8 cellular contexts compared by ENCODE assay signal in the genomic region with DNA sequence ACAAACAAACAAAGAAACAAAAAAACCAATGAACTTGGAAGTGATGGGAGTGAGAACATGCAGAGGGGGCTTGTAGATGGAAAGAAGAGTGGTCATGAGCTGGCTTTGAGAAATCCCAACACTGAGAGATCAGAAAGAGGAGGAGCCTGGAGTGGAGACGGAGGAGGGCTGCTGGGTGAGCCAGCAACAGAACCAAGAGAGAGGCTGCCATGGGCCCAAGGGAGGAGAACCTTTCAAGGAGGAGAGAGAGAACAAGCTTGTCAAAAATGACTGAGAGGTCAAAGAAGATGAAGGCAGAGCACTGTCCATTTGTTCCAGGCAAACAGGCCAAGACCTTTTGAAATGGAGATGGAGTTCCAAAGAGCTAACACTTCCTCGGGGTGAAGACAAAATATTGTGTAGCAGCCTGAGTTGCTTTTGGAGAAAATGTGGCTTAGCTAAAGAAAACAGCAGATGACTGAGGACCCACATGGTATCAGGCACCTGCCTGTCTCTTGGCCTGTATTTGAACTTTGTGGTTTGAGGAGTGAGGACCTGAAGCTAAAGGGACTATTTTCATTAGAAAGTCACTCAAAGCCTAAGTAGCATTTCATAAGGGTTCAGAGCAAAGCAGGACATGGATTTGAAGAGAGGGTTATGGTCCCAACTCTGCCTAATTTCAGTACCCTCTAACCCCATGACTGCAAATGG. TPM values are rescaled to one million over a fixed set of nuclear protein-coding genes. Genes with fewer than 3 reads are reported as not detected.
"Had no signal": no experiment of that assay in that cellular context is flagged by ENCODE, and none has a peak within 500 bp of the region (broad histone marks: within the 10 kb centered on the region; RNA-seq: fewer than 3 reads in every experiment).

No MANE protein-coding gene starts in this region.

- H3K4me1 ChIP-seq: HAP-1 had no signal

- H3K4me3 Mint-ChIP-seq: GM23338, HFFc6, IgD-negative memory B cell had no signal

- H2AFZ ChIP-seq: GM23338 had no signal

- ATAC-seq: GM23338, HCT116, HepG2 had no signal

- H3K4me2 ChIP-seq: GM23338 had no signal

- H3K4me3 ChIP-seq: GM23338, HAP-1 had no signal

- H3K9me3 Mint-ChIP-seq: GM23338 had no signal

- H3K9me3 ChIP-seq: HAP-1 had no signal

- H3K36me3 Mint-ChIP-seq: IgD-negative memory B cell had no signal

- DNase-seq: HFFc6 had no signal

- H3K4me1 Mint-ChIP-seq: GM23338, IgD-negative memory B cell had no signal

- H3K27ac Mint-ChIP-seq: GM23338, HFFc6 had no signal

- H3K36me3 ChIP-seq: HAP-1 had no signal

- H3K27ac ChIP-seq: HL-60 had no signal

RNA-seq across cellular contexts. Expression of gene NSG2, which starts 13.1 kb away (rescaled TPM):
- total RNA-seq: GM23338, HepG2, HFFc6, HT1080 had no signal
- polyA plus RNA-seq: IgD-negative memory B cell had no signal
